In the genomic region with DNA sequence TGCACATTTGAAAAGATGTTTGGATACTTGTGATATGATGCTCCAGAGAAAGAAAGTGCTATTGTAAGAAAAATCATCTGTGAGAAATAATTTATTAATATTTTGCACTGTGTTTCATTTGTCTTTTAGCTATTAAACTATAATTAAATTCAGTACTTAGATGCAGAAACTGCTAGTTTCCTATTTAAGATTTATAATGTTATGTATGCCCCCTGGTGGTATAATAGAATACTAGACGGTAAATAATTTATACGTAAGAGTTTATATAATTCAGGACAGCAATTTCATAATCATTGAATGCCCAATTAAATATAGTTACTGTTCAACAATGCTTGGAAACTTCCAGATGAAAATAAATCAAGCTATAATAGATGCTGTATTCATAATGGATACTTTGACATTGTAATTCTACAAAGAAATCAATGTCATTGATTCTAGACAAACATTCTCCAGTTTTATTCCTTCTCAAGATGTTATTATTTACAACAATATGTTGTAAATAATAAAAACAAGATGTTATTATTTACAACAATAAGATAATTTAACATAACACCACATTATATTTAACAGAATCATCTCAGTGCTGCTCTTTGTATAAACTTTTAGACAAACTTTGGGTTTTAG, we compare ENCODE assay signal across 8 cellular contexts.
DNase-seq lines count a peak whose midpoint lies in the region; ATAC-seq and TF ChIP-seq lines count a peak whose summit lies in the region.

No MANE protein-coding gene starts in this region.

- H3K4me1 Mint-ChIP-seq in chondrocyte (ENCODE audit: low read depth): peaks cover 25% of the 10 kb centered on the region
- H3K4me1 Mint-ChIP-seq in neural crest cell: peaks cover 6% of the 10 kb centered on the region
- no peaks in the 10 kb centered on the region for H3K4me1 Mint-ChIP-seq in activated CD8-positive, alpha-beta memory T cell treated with anti-CD3 and anti-CD28 coated beads, Interleukin-2, amount 10 ng/mL, durations not matched to agents 7 days and 5 days

- H3K36me3 Mint-ChIP-seq in chondrocyte (ENCODE audit: low read depth) (no peaks in the 10 kb centered on the region), neural crest cell (ENCODE audit: low read depth) (no peaks in the 10 kb centered on the region)
- H3K36me3 Mint-ChIP-seq in activated CD8-positive, alpha-beta memory T cell treated with anti-CD3 and anti-CD28 coated beads, Interleukin-2, amount 10 ng/mL, durations not matched to agents 7 days and 5 days: no peaks in the 10 kb centered on the region

- TF ChIP-seq CTCF in heart left ventricle (IDR thresholded peaks at IDR 0.05) (peak; percentile 33 to 66 (median 52)), chondrocyte (IDR thresholded peaks at IDR 0.05) (peak; percentile 90), neural crest cell (conservative IDR thresholded peaks at IDR 0.05) (peak; percentile 81)

- H3K4me1 ChIP-seq in heart left ventricle: no peaks in the 10 kb centered on the region

- H3K4me3 Mint-ChIP-seq in chondrocyte (ENCODE audit: unreplicated experiment) (no peak overlapping the region), neural crest cell (no peak overlapping the region)
- H3K4me3 Mint-ChIP-seq in activated CD8-positive, alpha-beta memory T cell treated with anti-CD3 and anti-CD28 coated beads, Interleukin-2, amount 10 ng/mL, durations not matched to agents 7 days and 5 days: no peak overlapping the region

- no peak overlapping the region for H3K27ac ChIP-seq in heart left ventricle

- no peaks in the 10 kb centered on the region for H3K27me3 ChIP-seq in heart left ventricle

- DNase-seq in heart left ventricle (no peak), Right ventricle myocardium superior (no peak), NCI-H526 treated with DMSO at 0.1 percent for 48 hours (lab: John Stamatoyannopoulos, UW) (peak; percentile 46), chondrocyte (ENCODE audit: low spot score) (no peak), neural crest cell (ENCODE audit: low read depth, low spot score) (no peak), AG08396 (ENCODE audit: low spot score) (no peak)
- no peak for DNase-seq in activated CD8-positive, alpha-beta memory T cell treated with anti-CD3 and anti-CD28 coated beads, Interleukin-2, amount 10 ng/mL, durations not matched to agents 7 days and 5 days

- H3K9me3 ChIP-seq in heart left ventricle: no peaks in the 10 kb centered on the region

- 0 to 5% (median 2%) methylated on average over 2 of the region's 2 CpGs for WGBS in heart left ventricle, 4 donors

- CTCF ChIA-PET in activated CD8-positive, alpha-beta memory T cell treated with anti-CD3 and anti-CD28 coated beads, Interleukin-2, amount 10 ng/mL, durations not matched to agents 7 days and 5 days (lab: Charles Lee): no interaction called here

- no peaks in the 10 kb centered on the region for H3K27me3 Mint-ChIP-seq in chondrocyte (ENCODE audit: low read depth)
- no peaks in the 10 kb centered on the region for H3K27me3 Mint-ChIP-seq in neural crest cell (ENCODE audit: low read depth)
- H3K27me3 Mint-ChIP-seq in activated CD8-positive, alpha-beta memory T cell treated with anti-CD3 and anti-CD28 coated beads, Interleukin-2, amount 10 ng/mL, durations not matched to agents 7 days and 5 days: no peaks in the 10 kb centered on the region

- no peak for TF ChIP-seq POLR2A in heart left ventricle (IDR thresholded peaks at IDR 0.05)

- no peaks in the 10 kb centered on the region for H3K36me3 ChIP-seq in heart left ventricle

- H3K4me3 ChIP-seq in heart left ventricle: no peak overlapping the region

- intact Hi-C loops in heart left ventricle (cut with DNase I) (loop anchor here in 1 of 10 donors (2.0 kb wide), 1 partner anchor 935 kb away; no protein-coding TSS in a partner anchor), Right ventricle myocardium superior (cut with DNase I) (no loop called here)

- ATAC-seq in heart left ventricle: no peak
- ATAC-seq in Right ventricle myocardium superior (ENCODE audit: poor library complexity): no peak
- ATAC-seq in HG03039 (IDR thresholded peaks at IDR 0.05; ENCODE audit: unreplicated experiment): no peak
- no peak for ATAC-seq in activated CD8-positive, alpha-beta memory T cell treated with anti-CD3 and anti-CD28 coated beads, Interleukin-2, amount 10 ng/mL, durations not matched to agents 7 days and 5 days

- H3K9me3 Mint-ChIP-seq in chondrocyte (ENCODE audit: low read depth) (no peaks in the 10 kb centered on the region), neural crest cell (no peaks in the 10 kb centered on the region)
- H3K9me3 Mint-ChIP-seq in activated CD8-positive, alpha-beta memory T cell treated with anti-CD3 and anti-CD28 coated beads, Interleukin-2, amount 10 ng/mL, durations not matched to agents 7 days and 5 days (ENCODE audit: low read depth): no peaks in the 10 kb centered on the region

- H3K27ac Mint-ChIP-seq in chondrocyte (ENCODE audit: unreplicated experiment): no peak overlapping the region
- H3K27ac Mint-ChIP-seq in neural crest cell (ENCODE audit: unreplicated experiment): no peak overlapping the region
- H3K27ac Mint-ChIP-seq in activated CD8-positive, alpha-beta memory T cell treated with anti-CD3 and anti-CD28 coated beads, Interleukin-2, amount 10 ng/mL, durations not matched to agents 7 days and 5 days: no peak overlapping the region
